ENCODE assay signal across 18 cellular contexts in the genomic region with DNA sequence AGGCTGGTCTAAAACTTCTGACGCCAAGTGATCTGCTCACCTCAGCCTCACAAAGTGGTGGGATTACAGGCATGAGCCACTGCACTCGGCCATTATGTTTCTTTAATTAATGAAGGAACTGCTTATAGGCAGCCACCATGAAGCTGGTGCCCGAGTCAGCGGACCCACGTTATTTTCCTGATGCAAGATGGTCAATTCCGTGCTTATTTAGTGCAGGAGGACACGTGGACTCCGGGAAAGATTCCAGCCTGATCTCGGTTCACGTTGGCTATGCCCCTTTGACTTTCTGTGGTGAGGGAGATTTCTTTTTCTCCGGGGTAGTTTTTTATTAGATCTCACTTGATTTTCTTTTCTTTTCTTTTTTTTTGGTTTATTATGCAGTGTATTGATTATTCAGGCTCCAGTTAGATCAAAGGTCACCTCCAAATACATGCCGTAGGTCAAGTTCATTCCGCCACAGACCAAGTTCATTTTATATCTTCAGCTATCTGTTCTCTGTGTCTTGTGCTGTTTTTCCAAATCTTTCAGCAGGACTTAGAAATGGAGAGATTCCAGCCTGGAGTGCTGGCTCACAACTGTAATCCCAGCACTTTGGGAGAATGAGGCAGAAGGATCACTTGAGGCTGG.
"Had no signal": no experiment of that assay in that cellular context is flagged by ENCODE, and none has a peak within 500 bp of the region (broad histone marks: within the 10 kb centered on the region; RNA-seq: fewer than 3 reads in every experiment).

No MANE protein-coding gene starts in this region.

- H3K9me3 ChIP-seq: body of pancreas, tibial nerve had no signal

- DNase-seq: activated CD4-positive, CD25-positive, alpha-beta regulatory T cell treated with anti-CD3 and anti-CD28 coated beads, Interleukin-2, amount 50 U/mL, for 72 hours; activated gamma-delta T cell treated with Interleukin-2 at 50 U/mL for 16 hours; activated T-cell treated with anti-CD3 and anti-CD28 coated beads, Interleukin-2, amount 50 U/mL, for 1 hour; anterior cingulate cortex; effector memory CD8-positive, alpha-beta T cell; hypothalamus; mesenchymal stem cell; occipital lobe; spleen; stimulated activated CD4-positive, alpha-beta T cell treated with anti-CD3 and anti-CD28 coated beads, Interleukin-4, amount 100 ng/mL, for 24 hours; SW 1271 had no signal

- ATAC-seq: body of pancreas; effector memory CD8-positive, alpha-beta T cell; esophagus mucosa had no signal

- H3K4me3 Mint-ChIP-seq: activated naive CD4-positive, alpha-beta T cell treated with anti-CD3 and anti-CD28 coated beads, Interleukin-2, amount 50 U/mL, for 24 hours; neural crest cell; stimulated activated naive CD8-positive, alpha-beta T cell treated with anti-CD3 and anti-CD28 coated beads, Interleukin-15, Interleukin-2, amounts not matched to agents 100 ng/mL and 50 ng/mL, for 24 hours had no signal

- H3K27ac Mint-ChIP-seq: activated naive CD4-positive, alpha-beta T cell treated with anti-CD3 and anti-CD28 coated beads, Interleukin-2, amount 50 U/mL, for 24 hours; stimulated activated naive CD8-positive, alpha-beta T cell treated with anti-CD3 and anti-CD28 coated beads, Interleukin-15, Interleukin-2, amounts not matched to agents 100 ng/mL and 50 ng/mL, for 24 hours had no signal

- H3K4me3 ChIP-seq: body of pancreas, cardiac muscle cell, spleen, tibial nerve had no signal

- H3K36me3 ChIP-seq: cardiac muscle cell, spleen, tibial nerve had no signal

- H3K27me3 Mint-ChIP-seq: activated naive CD4-positive, alpha-beta T cell treated with anti-CD3 and anti-CD28 coated beads, Interleukin-2, amount 50 U/mL, for 24 hours; effector memory CD8-positive, alpha-beta T cell; stimulated activated naive CD8-positive, alpha-beta T cell treated with anti-CD3 and anti-CD28 coated beads, Interleukin-15, Interleukin-2, amounts not matched to agents 100 ng/mL and 50 ng/mL, for 24 hours had no signal

- H3K27me3 ChIP-seq: body of pancreas, cardiac muscle cell, spleen, tibial nerve had no signal

- H3K9me3 Mint-ChIP-seq: activated naive CD4-positive, alpha-beta T cell treated with anti-CD3 and anti-CD28 coated beads, Interleukin-2, amount 50 U/mL, for 24 hours; effector memory CD8-positive, alpha-beta T cell; neural crest cell had no signal
